In the genomic region with DNA sequence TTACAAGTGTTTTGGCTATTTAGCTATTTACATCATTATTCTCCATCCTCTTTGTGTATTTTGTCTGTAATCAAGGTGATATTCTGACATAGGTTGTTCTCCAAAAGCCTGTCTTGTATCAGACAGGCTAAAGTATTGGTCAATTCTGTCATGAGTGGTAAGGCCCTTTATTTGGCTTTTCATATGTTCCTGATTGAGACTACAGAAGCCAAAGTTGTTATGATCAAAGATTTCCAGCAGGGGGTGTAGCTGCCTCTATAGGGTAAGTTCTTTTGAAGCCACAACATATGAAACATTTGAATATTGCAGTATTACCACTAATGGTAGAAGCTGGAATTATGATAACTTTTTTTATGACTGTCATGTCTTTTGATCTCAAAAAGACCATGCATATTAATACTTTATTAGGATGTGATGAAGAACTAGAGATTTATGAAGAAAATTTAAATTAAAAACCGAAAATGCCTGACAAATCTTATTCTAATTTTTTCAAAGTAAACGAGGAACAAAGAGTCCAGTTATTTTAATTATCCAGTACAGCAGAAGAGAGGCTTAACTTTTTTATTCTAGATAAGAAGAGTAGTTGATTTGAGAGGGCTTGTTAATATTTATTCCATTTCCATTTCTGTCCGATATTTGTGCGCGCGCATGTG, we compare ENCODE assay signal across 1 cellular context.
A peak's percentile ranks its signal among the peaks of the same experiment; 100 is the strongest.
TF ChIP-seq lines count a peak whose summit lies in the region.

No MANE protein-coding gene starts in this region.

TF ChIP-seq in HepG2, 621 proteins besides CTCF, POLR2A, EP300 and RAD21 (continued from another document and continues in another):
- TF ChIP-seq, protein P1, sequence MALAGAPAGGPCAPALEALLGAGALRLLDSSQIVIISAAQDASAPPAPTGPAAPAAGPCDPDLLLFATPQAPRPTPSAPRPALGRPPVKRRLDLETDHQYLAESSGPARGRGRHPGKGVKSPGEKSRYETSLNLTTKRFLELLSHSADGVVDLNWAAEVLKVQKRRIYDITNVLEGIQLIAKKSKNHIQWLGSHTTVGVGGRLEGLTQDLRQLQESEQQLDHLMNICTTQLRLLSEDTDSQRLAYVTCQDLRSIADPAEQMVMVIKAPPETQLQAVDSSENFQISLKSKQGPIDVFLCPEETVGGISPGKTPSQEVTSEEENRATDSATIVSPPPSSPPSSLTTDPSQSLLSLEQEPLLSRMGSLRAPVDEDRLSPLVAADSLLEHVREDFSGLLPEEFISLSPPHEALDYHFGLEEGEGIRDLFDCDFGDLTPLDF (CRISPR knock-in tag; IDR thresholded peaks at IDR 0.05): 0 out of 2 replicates have a peak, but pooled peaks have one; percentile 16
- TF ChIP-seq, protein P2, sequence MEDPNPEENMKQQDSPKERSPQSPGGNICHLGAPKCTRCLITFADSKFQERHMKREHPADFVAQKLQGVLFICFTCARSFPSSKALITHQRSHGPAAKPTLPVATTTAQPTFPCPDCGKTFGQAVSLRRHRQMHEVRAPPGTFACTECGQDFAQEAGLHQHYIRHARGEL (CRISPR knock-in tag; IDR thresholded peaks at IDR 0.05): no peak
- TF ChIP-seq PCBP2 (optimal IDR thresholded peaks at IDR 0.05; ENCODE audit: low read depth, low read length, poor library complexity, severe bottlenecking): no peak
- no peak for TF ChIP-seq ZNF644 (CRISPR knock-in tag; IDR thresholded peaks at IDR 0.05; ENCODE audit: low read depth)
- no peak for TF ChIP-seq HNRNPH1 (optimal IDR thresholded peaks at IDR 0.05; ENCODE audit: low read depth, low read length)
- TF ChIP-seq LCORL (IDR thresholded peaks at IDR 0.05): no peak
- TF ChIP-seq LCORL (CRISPR knock-in tag; IDR thresholded peaks at IDR 0.05): no peak
- TF ChIP-seq ZSCAN22 (CRISPR knock-in tag; IDR thresholded peaks at IDR 0.05): no peak
- no peak for TF ChIP-seq NFIB (CRISPR knock-in tag; IDR thresholded peaks at IDR 0.05; ENCODE audit: borderline replicate concordance)
- no peak for TF ChIP-seq ZNF749 (CRISPR knock-in tag; IDR thresholded peaks at IDR 0.05; ENCODE audit: borderline replicate concordance)
- no peak for TF ChIP-seq ZFX (CRISPR knock-in tag; IDR thresholded peaks at IDR 0.05; ENCODE audit: low read depth)
- no peak for TF ChIP-seq ZNF44 (CRISPR knock-in tag; IDR thresholded peaks at IDR 0.05)
- TF ChIP-seq, protein P3, sequence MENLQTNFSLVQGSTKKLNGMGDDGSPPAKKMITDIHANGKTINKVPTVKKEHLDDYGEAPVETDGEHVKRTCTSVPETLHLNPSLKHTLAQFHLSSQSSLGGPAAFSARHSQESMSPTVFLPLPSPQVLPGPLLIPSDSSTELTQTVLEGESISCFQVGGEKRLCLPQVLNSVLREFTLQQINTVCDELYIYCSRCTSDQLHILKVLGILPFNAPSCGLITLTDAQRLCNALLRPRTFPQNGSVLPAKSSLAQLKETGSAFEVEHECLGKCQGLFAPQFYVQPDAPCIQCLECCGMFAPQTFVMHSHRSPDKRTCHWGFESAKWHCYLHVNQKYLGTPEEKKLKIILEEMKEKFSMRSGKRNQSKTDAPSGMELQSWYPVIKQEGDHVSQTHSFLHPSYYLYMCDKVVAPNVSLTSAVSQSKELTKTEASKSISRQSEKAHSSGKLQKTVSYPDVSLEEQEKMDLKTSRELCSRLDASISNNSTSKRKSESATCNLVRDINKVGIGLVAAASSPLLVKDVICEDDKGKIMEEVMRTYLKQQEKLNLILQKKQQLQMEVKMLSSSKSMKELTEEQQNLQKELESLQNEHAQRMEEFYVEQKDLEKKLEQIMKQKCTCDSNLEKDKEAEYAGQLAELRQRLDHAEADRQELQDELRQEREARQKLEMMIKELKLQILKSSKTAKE (CRISPR knock-in tag; IDR thresholded peaks at IDR 0.05; ENCODE audit: borderline replicate concordance): no peak
- TF ChIP-seq, protein P4, sequence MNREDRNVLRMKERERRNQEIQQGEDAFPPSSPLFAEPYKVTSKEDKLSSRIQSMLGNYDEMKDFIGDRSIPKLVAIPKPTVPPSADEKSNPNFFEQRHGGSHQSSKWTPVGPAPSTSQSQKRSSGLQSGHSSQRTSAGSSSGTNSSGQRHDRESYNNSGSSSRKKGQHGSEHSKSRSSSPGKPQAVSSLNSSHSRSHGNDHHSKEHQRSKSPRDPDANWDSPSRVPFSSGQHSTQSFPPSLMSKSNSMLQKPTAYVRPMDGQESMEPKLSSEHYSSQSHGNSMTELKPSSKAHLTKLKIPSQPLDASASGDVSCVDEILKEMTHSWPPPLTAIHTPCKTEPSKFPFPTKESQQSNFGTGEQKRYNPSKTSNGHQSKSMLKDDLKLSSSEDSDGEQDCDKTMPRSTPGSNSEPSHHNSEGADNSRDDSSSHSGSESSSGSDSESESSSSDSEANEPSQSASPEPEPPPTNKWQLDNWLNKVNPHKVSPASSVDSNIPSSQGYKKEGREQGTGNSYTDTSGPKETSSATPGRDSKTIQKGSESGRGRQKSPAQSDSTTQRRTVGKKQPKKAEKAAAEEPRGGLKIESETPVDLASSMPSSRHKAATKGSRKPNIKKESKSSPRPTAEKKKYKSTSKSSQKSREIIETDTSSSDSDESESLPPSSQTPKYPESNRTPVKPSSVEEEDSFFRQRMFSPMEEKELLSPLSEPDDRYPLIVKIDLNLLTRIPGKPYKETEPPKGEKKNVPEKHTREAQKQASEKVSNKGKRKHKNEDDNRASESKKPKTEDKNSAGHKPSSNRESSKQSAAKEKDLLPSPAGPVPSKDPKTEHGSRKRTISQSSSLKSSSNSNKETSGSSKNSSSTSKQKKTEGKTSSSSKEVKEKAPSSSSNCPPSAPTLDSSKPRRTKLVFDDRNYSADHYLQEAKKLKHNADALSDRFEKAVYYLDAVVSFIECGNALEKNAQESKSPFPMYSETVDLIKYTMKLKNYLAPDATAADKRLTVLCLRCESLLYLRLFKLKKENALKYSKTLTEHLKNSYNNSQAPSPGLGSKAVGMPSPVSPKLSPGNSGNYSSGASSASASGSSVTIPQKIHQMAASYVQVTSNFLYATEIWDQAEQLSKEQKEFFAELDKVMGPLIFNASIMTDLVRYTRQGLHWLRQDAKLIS (CRISPR knock-in tag; IDR thresholded peaks at IDR 0.05): no peak
- TF ChIP-seq, protein P5, sequence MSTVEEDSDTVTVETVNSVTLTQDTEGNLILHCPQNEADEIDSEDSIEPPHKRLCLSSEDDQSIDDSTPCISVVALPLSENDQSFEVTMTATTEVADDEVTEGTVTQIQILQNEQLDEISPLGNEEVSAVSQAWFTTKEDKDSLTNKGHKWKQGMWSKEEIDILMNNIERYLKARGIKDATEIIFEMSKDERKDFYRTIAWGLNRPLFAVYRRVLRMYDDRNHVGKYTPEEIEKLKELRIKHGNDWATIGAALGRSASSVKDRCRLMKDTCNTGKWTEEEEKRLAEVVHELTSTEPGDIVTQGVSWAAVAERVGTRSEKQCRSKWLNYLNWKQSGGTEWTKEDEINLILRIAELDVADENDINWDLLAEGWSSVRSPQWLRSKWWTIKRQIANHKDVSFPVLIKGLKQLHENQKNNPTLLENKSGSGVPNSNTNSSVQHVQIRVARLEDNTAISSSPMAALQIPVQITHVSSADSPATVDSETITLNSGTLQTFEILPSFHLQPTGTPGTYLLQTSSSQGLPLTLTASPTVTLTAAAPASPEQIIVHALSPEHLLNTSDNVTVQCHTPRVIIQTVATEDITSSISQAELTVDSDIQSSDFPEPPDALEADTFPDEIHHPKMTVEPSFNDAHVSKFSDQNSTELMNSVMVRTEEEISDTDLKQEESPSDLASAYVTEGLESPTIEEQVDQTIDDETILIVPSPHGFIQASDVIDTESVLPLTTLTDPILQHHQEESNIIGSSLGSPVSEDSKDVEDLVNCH (CRISPR knock-in tag; IDR thresholded peaks at IDR 0.05): no peak
- no peak for TF ChIP-seq ATAD3A (CRISPR knock-in tag; IDR thresholded peaks at IDR 0.05)
- no peak for TF ChIP-seq RARG (CRISPR knock-in tag; IDR thresholded peaks at IDR 0.05; ENCODE audit: low read depth)
- TF ChIP-seq, protein P6, sequence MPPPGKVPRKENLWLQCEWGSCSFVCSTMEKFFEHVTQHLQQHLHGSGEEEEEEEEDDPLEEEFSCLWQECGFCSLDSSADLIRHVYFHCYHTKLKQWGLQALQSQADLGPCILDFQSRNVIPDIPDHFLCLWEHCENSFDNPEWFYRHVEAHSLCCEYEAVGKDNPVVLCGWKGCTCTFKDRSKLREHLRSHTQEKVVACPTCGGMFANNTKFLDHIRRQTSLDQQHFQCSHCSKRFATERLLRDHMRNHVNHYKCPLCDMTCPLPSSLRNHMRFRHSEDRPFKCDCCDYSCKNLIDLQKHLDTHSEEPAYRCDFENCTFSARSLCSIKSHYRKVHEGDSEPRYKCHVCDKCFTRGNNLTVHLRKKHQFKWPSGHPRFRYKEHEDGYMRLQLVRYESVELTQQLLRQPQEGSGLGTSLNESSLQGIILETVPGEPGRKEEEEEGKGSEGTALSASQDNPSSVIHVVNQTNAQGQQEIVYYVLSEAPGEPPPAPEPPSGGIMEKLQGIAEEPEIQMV (CRISPR knock-in tag; IDR thresholded peaks at IDR 0.05; ENCODE audit: low read depth): no peak
- no peak for TF ChIP-seq ATF7 (IDR thresholded peaks at IDR 0.05)
- TF ChIP-seq ATF7 (CRISPR knock-in tag; IDR thresholded peaks at IDR 0.05): no peak
- no peak for TF ChIP-seq SALL1 (CRISPR knock-in tag; IDR thresholded peaks at IDR 0.05)
- TF ChIP-seq MEIS1 (CRISPR knock-in tag; IDR thresholded peaks at IDR 0.05; ENCODE audit: borderline replicate concordance): no peak
- no peak for TF ChIP-seq ARNT2 (CRISPR knock-in tag; IDR thresholded peaks at IDR 0.05; ENCODE audit: low read depth)
- TF ChIP-seq MAFG (CRISPR knock-in tag; IDR thresholded peaks at IDR 0.05): no peak
- no peak for TF ChIP-seq ZFYVE20 (CRISPR knock-in tag; IDR thresholded peaks at IDR 0.05; ENCODE audit: borderline replicate concordance, low read depth)
- TF ChIP-seq GPN1 (CRISPR knock-in tag; IDR thresholded peaks at IDR 0.05; ENCODE audit: borderline replicate concordance): no peak
- no peak for TF ChIP-seq ZMYM3 (CRISPR knock-in tag; IDR thresholded peaks at IDR 0.05)
- TF ChIP-seq KLF11 (CRISPR knock-in tag; IDR thresholded peaks at IDR 0.05): no peak
- TF ChIP-seq, protein P7, sequence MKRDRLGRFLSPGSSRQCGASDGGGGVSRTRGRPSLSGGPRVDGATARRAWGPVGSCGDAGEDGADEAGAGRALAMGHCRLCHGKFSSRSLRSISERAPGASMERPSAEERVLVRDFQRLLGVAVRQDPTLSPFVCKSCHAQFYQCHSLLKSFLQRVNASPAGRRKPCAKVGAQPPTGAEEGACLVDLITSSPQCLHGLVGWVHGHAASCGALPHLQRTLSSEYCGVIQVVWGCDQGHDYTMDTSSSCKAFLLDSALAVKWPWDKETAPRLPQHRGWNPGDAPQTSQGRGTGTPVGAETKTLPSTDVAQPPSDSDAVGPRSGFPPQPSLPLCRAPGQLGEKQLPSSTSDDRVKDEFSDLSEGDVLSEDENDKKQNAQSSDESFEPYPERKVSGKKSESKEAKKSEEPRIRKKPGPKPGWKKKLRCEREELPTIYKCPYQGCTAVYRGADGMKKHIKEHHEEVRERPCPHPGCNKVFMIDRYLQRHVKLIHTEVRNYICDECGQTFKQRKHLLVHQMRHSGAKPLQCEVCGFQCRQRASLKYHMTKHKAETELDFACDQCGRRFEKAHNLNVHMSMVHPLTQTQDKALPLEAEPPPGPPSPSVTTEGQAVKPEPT (CRISPR knock-in tag; IDR thresholded peaks at IDR 0.05; ENCODE audit: low read depth): no peak
- no peak for TF ChIP-seq ETV6 (CRISPR knock-in tag; conservative IDR thresholded peaks at IDR 0.05)
- TF ChIP-seq, protein P8, sequence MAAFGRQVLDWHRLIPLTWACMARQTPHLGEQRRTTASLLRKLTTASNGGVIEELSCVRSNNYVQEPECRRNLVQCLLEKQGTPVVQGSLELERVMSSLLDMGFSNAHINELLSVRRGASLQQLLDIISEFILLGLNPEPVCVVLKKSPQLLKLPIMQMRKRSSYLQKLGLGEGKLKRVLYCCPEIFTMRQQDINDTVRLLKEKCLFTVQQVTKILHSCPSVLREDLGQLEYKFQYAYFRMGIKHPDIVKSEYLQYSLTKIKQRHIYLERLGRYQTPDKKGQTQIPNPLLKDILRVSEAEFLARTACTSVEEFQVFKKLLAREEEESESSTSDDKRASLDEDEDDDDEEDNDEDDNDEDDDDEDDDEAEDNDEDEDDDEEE (CRISPR knock-in tag; IDR thresholded peaks at IDR 0.05): no peak
- TF ChIP-seq, protein P9, sequence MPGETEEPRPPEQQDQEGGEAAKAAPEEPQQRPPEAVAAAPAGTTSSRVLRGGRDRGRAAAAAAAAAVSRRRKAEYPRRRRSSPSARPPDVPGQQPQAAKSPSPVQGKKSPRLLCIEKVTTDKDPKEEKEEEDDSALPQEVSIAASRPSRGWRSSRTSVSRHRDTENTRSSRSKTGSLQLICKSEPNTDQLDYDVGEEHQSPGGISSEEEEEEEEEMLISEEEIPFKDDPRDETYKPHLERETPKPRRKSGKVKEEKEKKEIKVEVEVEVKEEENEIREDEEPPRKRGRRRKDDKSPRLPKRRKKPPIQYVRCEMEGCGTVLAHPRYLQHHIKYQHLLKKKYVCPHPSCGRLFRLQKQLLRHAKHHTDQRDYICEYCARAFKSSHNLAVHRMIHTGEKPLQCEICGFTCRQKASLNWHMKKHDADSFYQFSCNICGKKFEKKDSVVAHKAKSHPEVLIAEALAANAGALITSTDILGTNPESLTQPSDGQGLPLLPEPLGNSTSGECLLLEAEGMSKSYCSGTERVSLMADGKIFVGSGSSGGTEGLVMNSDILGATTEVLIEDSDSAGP (CRISPR knock-in tag; IDR thresholded peaks at IDR 0.05; ENCODE audit: borderline replicate concordance): no peak
- no peak for TF ChIP-seq ZNF234 (CRISPR knock-in tag; conservative IDR thresholded peaks at IDR 0.05)
- no peak for TF ChIP-seq ZNF766 (CRISPR knock-in tag; IDR thresholded peaks at IDR 0.05; ENCODE audit: borderline replicate concordance)
- TF ChIP-seq, protein P10, sequence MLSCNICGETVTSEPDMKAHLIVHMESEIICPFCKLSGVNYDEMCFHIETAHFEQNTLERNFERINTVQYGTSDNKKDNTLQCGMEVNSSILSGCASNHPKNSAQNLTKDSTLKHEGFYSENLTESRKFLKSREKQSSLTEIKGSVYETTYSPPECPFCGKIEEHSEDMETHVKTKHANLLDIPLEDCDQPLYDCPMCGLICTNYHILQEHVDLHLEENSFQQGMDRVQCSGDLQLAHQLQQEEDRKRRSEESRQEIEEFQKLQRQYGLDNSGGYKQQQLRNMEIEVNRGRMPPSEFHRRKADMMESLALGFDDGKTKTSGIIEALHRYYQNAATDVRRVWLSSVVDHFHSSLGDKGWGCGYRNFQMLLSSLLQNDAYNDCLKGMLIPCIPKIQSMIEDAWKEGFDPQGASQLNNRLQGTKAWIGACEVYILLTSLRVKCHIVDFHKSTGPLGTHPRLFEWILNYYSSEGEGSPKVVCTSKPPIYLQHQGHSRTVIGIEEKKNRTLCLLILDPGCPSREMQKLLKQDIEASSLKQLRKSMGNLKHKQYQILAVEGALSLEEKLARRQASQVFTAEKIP (CRISPR knock-in tag; IDR thresholded peaks at IDR 0.05; ENCODE audit: borderline replicate concordance): no peak
- TF ChIP-seq GATAD1 (CRISPR knock-in tag; IDR thresholded peaks at IDR 0.05): peak; percentile 28; the same call in 1 of the 2 replicates
- TF ChIP-seq POLR2AphosphoS5 (IDR thresholded peaks at IDR 0.05; ENCODE audit: low read depth, low read length): no peak
- peak; percentile 63; the same call in 1 of the 2 replicates for TF ChIP-seq PPARG (CRISPR knock-in tag; conservative IDR thresholded peaks at IDR 0.05)
- no peak for TF ChIP-seq ZNF484 (CRISPR knock-in tag; IDR thresholded peaks at IDR 0.05; ENCODE audit: borderline replicate concordance, low read depth)
- TF ChIP-seq JUNB (CRISPR knock-in tag; IDR thresholded peaks at IDR 0.05; ENCODE audit: borderline replicate concordance): no peak
- no peak for TF ChIP-seq AGO2 (optimal IDR thresholded peaks at IDR 0.05; ENCODE audit: low read depth, low read length)
